1 cellular context compared by ENCODE assay signal in genomic region chr7:118609207-118609606, GRCh38.
TF ChIP-seq lines count a peak whose summit lies in the region.

No MANE protein-coding gene starts in this region.

TF ChIP-seq in H1, 55 proteins besides CTCF, POLR2A, EP300 and RAD21:
- TF ChIP-seq EZH2 (IDR thresholded peaks at IDR 0.05; ENCODE audit: low read depth, low read length, severe bottlenecking) (no peak), TCF12 (IDR thresholded peaks at IDR 0.05; ENCODE audit: low read depth, low read length) (no peak), SAP30 (IDR thresholded peaks at IDR 0.05; ENCODE audit: insufficient read depth, insufficient replicate concordance, low read length) (no peak), TBP (IDR thresholded peaks at IDR 0.05; ENCODE audit: low read depth, low read length) (no peak), TAF7 (optimal IDR thresholded peaks at IDR 0.05; ENCODE audit: borderline replicate concordance, low read depth, low read length) (no peak), CHD1 (IDR thresholded peaks at IDR 0.05; ENCODE audit: low read depth, low read length) (no peak), SUZ12 (IDR thresholded peaks at IDR 0.05; ENCODE audit: low read length) (no peak), GABPA (IDR thresholded peaks at IDR 0.05; ENCODE audit: borderline replicate concordance, insufficient read depth, low read length) (no peak), BRCA1 (IDR thresholded peaks at IDR 0.05; ENCODE audit: low read depth, low read length) (no peak), BACH1 (IDR thresholded peaks at IDR 0.05; ENCODE audit: low read length) (no peak), SIRT6 (IDR thresholded peaks at IDR 0.05; ENCODE audit: low read length) (no peak)
